Comparison of ENCODE assay signal across 16 cellular contexts in genomic region chr9:132018957-132019405, GRCh38.
DNase-seq lines count a peak whose midpoint lies in the region; ATAC-seq, FAIRE-seq and TF ChIP-seq lines count a peak whose summit lies in the region.
"Had no signal": no experiment of that assay in that cellular context is flagged by ENCODE, and none has a peak within 500 bp of the region (broad histone marks: within the 10 kb centered on the region; RNA-seq: fewer than 3 reads in every experiment).

No MANE protein-coding gene starts in this region.

- no peak overlapping the region for H3K4me3 Mint-ChIP-seq in astrocyte (ENCODE audit: unreplicated experiment)
- H3K4me3 Mint-ChIP-seq in CD4-positive, alpha-beta T cell, result no peak overlapping the region
- H3K4me3 Mint-ChIP-seq: dendritic cell treated with granulocyte-macrophage colony-stimulating factor and Interleukin-4, amounts not matched to agents 40 ng/mL and 50 ng/mL, for 4 days; stimulated activated naive CD8-positive, alpha-beta T cell treated with anti-CD3 and anti-CD28 coated beads, Interleukin-15, amount 100 ng/mL, for 72 hours had no signal

- intact Hi-C loops in heart left ventricle (cut with DNase I), result no loop called here
- intact Hi-C loops in cardiac septum (cut with DNase I), result no loop called here
- intact Hi-C loops in left cardiac atrium (cut with DNase I), result no loop called here
- intact Hi-C loops in testis (cut with DNase I; ENCODE audit: low total_unique reads), result no loop called here
- intact Hi-C loops in CD4-positive, alpha-beta T cell (cut with DNase I, micrococcal nuclease), result no loop called here

- peaks cover 27% of the 10 kb centered on the region for H3K4me1 Mint-ChIP-seq in astrocyte (ENCODE audit: low read depth, unreplicated experiment)
- H3K4me1 Mint-ChIP-seq in CD4-positive, alpha-beta T cell (ENCODE audit: low read depth), result peaks cover 22% of the 10 kb centered on the region

- H2AFZ ChIP-seq in astrocyte (ENCODE audit: low read depth, low read length), result no peak overlapping the region

- H3K27ac ChIP-seq in heart left ventricle (no peak overlapping the region), astrocyte (ENCODE audit: low read depth, low read length) (no peak overlapping the region), testis (no peak overlapping the region)
- no peak overlapping the region for H3K27ac ChIP-seq in CD4-positive, alpha-beta T cell (ENCODE audit: low read depth, low read length)
- H3K27ac ChIP-seq: VCaP had no signal

- H3K27me3 ChIP-seq in heart left ventricle, result no peaks in the 10 kb centered on the region
- no peaks in the 10 kb centered on the region for H3K27me3 ChIP-seq in astrocyte (ENCODE audit: insufficient read depth, low read length)
- H3K27me3 ChIP-seq in testis, result no peaks in the 10 kb centered on the region
- H3K27me3 ChIP-seq in CD4-positive, alpha-beta T cell (ENCODE audit: control insufficient read depth, insufficient read depth, low read length), result no peaks in the 10 kb centered on the region

- no peak for TF ChIP-seq CTCF in heart left ventricle (IDR thresholded peaks at IDR 0.05)
- TF ChIP-seq CTCF in astrocyte (IDR thresholded peaks at IDR 0.05; ENCODE audit: insufficient read depth, low read depth, low read length), result no peak
- no peak for TF ChIP-seq CTCF in testis (IDR thresholded peaks at IDR 0.05)
- TF ChIP-seq CTCF in CD4-positive, alpha-beta T cell (IDR thresholded peaks at IDR 0.05), result no peak

- peaks cover 97% of the 10 kb centered on the region for H4K20me1 ChIP-seq in astrocyte (ENCODE audit: insufficient read depth, low read length)

- no peak overlapping the region for H3K4me2 ChIP-seq in astrocyte (ENCODE audit: low read length)

- WGBS in heart left ventricle, 4 donors, result 4 to 33% (median 31%) methylated on average over 3 of the region's 3 CpGs
- 41 to 50% methylated on average over 3 of the region's 3 CpGs for whole genome bisulfite sequencing in testis, 2 donors

- H3K27me3 Mint-ChIP-seq in astrocyte (ENCODE audit: low read depth, unreplicated experiment), result no peaks in the 10 kb centered on the region
- no peaks in the 10 kb centered on the region for H3K27me3 Mint-ChIP-seq in CD4-positive, alpha-beta T cell
- H3K27me3 Mint-ChIP-seq: dendritic cell treated with granulocyte-macrophage colony-stimulating factor and Interleukin-4, amounts not matched to agents 40 ng/mL and 50 ng/mL, for 4 days; stimulated activated naive CD8-positive, alpha-beta T cell treated with anti-CD3 and anti-CD28 coated beads, Interleukin-15, amount 100 ng/mL, for 72 hours had no signal

- H3K9ac ChIP-seq in astrocyte (ENCODE audit: low read length), result no peak overlapping the region

- H3K36me3 ChIP-seq in heart left ventricle (no peaks in the 10 kb centered on the region), astrocyte (ENCODE audit: insufficient read depth, low read length) (no peaks in the 10 kb centered on the region), testis (ENCODE audit: low read depth, missing control alignments) (no peaks in the 10 kb centered on the region)
- H3K36me3 ChIP-seq: HAP-1 had no signal

- no peak for TF ChIP-seq POLR2A in heart left ventricle (IDR thresholded peaks at IDR 0.05)
- no peak for TF ChIP-seq POLR2A in testis (IDR thresholded peaks at IDR 0.05)

- H3K4me1 ChIP-seq in heart left ventricle (peaks cover 0 to 39% (median 12%) of the 10 kb centered on the region in 12 donors), astrocyte (ENCODE audit: insufficient read depth, low read length) (no peaks in the 10 kb centered on the region), testis (peaks cover 22% of the 10 kb centered on the region)

- DNase-seq in heart left ventricle, result no peak
- no peak for DNase-seq in cardiac septum (ENCODE audit: low spot score)
- DNase-seq in astrocyte (ENCODE audit: low read depth), result peak; percentile 49
- no peak for DNase-seq in left cardiac atrium
- peak; percentile 61 for DNase-seq in testis
- no peak for DNase-seq in foreskin melanocyte
- DNase-seq in CD4-positive, alpha-beta T cell, result no peak
- DNase-seq in NCI-H1105 (lab: John Stamatoyannopoulos, UW), result no peak
- DNase-seq: left colon; NCI-H1048; stimulated activated naive CD8-positive, alpha-beta T cell treated with anti-CD3 and anti-CD28 coated beads, Interleukin-15, amount 100 ng/mL, for 72 hours had no signal

- H3K9me3 ChIP-seq in heart left ventricle (no peaks in the 10 kb centered on the region), astrocyte (ENCODE audit: insufficient read depth, low read depth, low read length) (no peaks in the 10 kb centered on the region), testis (no peaks in the 10 kb centered on the region)
- H3K9me3 ChIP-seq in CD4-positive, alpha-beta T cell (ENCODE audit: control insufficient read depth, low read length), result no peaks in the 10 kb centered on the region
- H3K9me3 ChIP-seq: HAP-1 had no signal

- H3K27ac Mint-ChIP-seq in astrocyte (ENCODE audit: unreplicated experiment), result no peak overlapping the region
- H3K27ac Mint-ChIP-seq in CD4-positive, alpha-beta T cell, result no peak overlapping the region
- H3K27ac Mint-ChIP-seq: activated T-helper 2 cell treated with anti-CD3 and anti-CD28 coated beads, Interferon-gamma antibody, Interleukin-2, Interleukin-4, amounts not matched to agents 10 μg/mL and 5 μg/mL and 100 μg/mL, durations not matched to agents 14 hours and 24 hours and 36 hours; dendritic cell treated with granulocyte-macrophage colony-stimulating factor and Interleukin-4, amounts not matched to agents 40 ng/mL and 50 ng/mL, for 4 days had no signal

- peaks cover 50% of the 10 kb centered on the region for H3K79me2 ChIP-seq in astrocyte (ENCODE audit: insufficient read depth, low read length)

- H3K4me3 ChIP-seq in heart left ventricle, result no peak overlapping the region
- no peak overlapping the region for H3K4me3 ChIP-seq in astrocyte (ENCODE audit: insufficient read depth, low read depth, low read length)
- no peak overlapping the region for H3K4me3 ChIP-seq in testis
- H3K4me3 ChIP-seq: HAP-1 had no signal

- ATAC-seq in heart left ventricle, result peak in 3 of 4 donors; percentile 73 to 94 (median 83)
- ATAC-seq in left cardiac atrium, result peak; percentile 34 to 53
- no peak for ATAC-seq in CD4-positive, alpha-beta T cell (ENCODE audit: poor library complexity)
- ATAC-seq: left colon; stimulated activated naive CD8-positive, alpha-beta T cell treated with anti-CD3 and anti-CD28 coated beads, Interleukin-15, amount 100 ng/mL, for 72 hours had no signal

- H3K36me3 Mint-ChIP-seq in astrocyte (ENCODE audit: low read depth, unreplicated experiment), result no peaks in the 10 kb centered on the region
- peaks cover 11% of the 10 kb centered on the region for H3K36me3 Mint-ChIP-seq in CD4-positive, alpha-beta T cell (ENCODE audit: low read depth)

- H3K9me3 Mint-ChIP-seq in astrocyte (ENCODE audit: unreplicated experiment), result no peaks in the 10 kb centered on the region
- H3K9me3 Mint-ChIP-seq in CD4-positive, alpha-beta T cell, result no peaks in the 10 kb centered on the region
- H3K9me3 Mint-ChIP-seq: activated T-helper 2 cell treated with anti-CD3 and anti-CD28 coated beads, Interferon-gamma antibody, Interleukin-2, Interleukin-4, amounts not matched to agents 10 μg/mL and 5 μg/mL and 100 μg/mL, durations not matched to agents 14 hours and 24 hours and 36 hours; dendritic cell treated with granulocyte-macrophage colony-stimulating factor and Interleukin-4, amounts not matched to agents 40 ng/mL and 50 ng/mL, for 4 days; stimulated activated naive CD8-positive, alpha-beta T cell treated with anti-CD3 and anti-CD28 coated beads, Interleukin-15, amount 100 ng/mL, for 72 hours had no signal

- FAIRE-seq in astrocyte (lab: Jason Lieb, UNC), result no peak
- FAIRE-seq: RCC 7860 had no signal

- POLR2A ChIA-PET in CD4-positive, alpha-beta T cell (lab: Charles Lee), result no interaction called here

- CTCF ChIA-PET in CD4-positive, alpha-beta T cell (lab: Charles Lee), result no interaction called here

Comparison
In these comparisons a context has a peak if more than half of its experiments do, and no peak if none do; other contexts are left out.
1. DNase-seq: peak in astrocyte (single experiment) and testis (single experiment); none in heart left ventricle (0 of 5), cardiac septum (single experiment), left cardiac atrium (single experiment), foreskin melanocyte (single experiment), CD4-positive, alpha-beta T cell (0 of 10) and NCI-H1105 (single experiment).